In the genomic region with DNA sequence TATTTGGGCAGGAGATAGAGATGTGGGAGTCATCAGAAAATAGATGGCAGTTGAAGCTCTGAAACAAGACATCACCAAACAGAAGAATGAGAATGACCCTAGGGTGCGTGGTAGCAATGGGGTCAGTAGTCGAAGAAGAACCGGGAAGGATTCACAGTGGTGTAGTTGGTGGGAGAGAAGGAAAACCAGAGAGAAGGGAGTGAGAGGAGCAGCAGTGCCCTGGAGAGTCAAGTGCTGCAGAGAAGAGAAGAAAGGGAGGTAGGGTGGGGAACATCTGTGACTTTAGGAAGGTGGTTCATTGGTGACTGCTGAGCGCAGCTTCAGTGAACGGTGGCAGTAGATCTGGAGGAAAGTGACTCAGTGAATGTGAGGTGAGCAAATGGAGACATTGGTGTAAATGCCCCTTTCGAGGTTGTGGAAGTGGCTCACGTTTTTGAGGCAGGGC, we compare ENCODE assay signal across 2 cellular contexts.
TF ChIP-seq lines count a peak whose summit lies in the region.

No MANE protein-coding gene starts in this region.

TF ChIP-seq in liver, 16 proteins besides CTCF, POLR2A, EP300 and RAD21:
- TF ChIP-seq, protein P1, sequence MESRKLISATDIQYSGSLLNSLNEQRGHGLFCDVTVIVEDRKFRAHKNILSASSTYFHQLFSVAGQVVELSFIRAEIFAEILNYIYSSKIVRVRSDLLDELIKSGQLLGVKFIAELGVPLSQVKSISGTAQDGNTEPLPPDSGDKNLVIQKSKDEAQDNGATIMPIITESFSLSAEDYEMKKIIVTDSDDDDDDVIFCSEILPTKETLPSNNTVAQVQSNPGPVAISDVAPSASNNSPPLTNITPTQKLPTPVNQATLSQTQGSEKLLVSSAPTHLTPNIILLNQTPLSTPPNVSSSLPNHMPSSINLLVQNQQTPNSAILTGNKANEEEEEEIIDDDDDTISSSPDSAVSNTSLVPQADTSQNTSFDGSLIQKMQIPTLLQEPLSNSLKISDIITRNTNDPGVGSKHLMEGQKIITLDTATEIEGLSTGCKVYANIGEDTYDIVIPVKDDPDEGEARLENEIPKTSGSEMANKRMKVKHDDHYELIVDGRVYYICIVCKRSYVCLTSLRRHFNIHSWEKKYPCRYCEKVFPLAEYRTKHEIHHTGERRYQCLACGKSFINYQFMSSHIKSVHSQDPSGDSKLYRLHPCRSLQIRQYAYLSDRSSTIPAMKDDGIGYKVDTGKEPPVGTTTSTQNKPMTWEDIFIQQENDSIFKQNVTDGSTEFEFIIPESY (IDR thresholded peaks at IDR 0.05): no peak
- TF ChIP-seq FOXA1 (IDR thresholded peaks at IDR 0.05): no peak
- no peak for TF ChIP-seq TAF1 (conservative IDR thresholded peaks at IDR 0.05)
- no peak for TF ChIP-seq EGR1 (IDR thresholded peaks at IDR 0.05; ENCODE audit: low read depth in 2 of 2)
- TF ChIP-seq GABPA (IDR thresholded peaks at IDR 0.05 in 1 of 2, conservative IDR thresholded peaks at IDR 0.05 in 1 of 2): no peak
- no peak for TF ChIP-seq RXRA (IDR thresholded peaks at IDR 0.05)
- TF ChIP-seq, protein P2, sequence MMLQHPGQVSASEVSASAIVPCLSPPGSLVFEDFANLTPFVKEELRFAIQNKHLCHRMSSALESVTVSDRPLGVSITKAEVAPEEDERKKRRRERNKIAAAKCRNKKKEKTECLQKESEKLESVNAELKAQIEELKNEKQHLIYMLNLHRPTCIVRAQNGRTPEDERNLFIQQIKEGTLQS (IDR thresholded peaks at IDR 0.05): no peak
- TF ChIP-seq FOXA2 (IDR thresholded peaks at IDR 0.05): no peak
- TF ChIP-seq, protein P3, sequence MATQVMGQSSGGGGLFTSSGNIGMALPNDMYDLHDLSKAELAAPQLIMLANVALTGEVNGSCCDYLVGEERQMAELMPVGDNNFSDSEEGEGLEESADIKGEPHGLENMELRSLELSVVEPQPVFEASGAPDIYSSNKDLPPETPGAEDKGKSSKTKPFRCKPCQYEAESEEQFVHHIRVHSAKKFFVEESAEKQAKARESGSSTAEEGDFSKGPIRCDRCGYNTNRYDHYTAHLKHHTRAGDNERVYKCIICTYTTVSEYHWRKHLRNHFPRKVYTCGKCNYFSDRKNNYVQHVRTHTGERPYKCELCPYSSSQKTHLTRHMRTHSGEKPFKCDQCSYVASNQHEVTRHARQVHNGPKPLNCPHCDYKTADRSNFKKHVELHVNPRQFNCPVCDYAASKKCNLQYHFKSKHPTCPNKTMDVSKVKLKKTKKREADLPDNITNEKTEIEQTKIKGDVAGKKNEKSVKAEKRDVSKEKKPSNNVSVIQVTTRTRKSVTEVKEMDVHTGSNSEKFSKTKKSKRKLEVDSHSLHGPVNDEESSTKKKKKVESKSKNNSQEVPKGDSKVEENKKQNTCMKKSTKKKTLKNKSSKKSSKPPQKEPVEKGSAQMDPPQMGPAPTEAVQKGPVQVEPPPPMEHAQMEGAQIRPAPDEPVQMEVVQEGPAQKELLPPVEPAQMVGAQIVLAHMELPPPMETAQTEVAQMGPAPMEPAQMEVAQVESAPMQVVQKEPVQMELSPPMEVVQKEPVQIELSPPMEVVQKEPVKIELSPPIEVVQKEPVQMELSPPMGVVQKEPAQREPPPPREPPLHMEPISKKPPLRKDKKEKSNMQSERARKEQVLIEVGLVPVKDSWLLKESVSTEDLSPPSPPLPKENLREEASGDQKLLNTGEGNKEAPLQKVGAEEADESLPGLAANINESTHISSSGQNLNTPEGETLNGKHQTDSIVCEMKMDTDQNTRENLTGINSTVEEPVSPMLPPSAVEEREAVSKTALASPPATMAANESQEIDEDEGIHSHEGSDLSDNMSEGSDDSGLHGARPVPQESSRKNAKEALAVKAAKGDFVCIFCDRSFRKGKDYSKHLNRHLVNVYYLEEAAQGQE (IDR thresholded peaks at IDR 0.05): no peak
- TF ChIP-seq HNF4A (conservative IDR thresholded peaks at IDR 0.05): no peak
- no peak for TF ChIP-seq YY1 (IDR thresholded peaks at IDR 0.05)
- TF ChIP-seq SP1 (IDR thresholded peaks at IDR 0.05): no peak
- TF ChIP-seq JUND (IDR thresholded peaks at IDR 0.05): no peak
- TF ChIP-seq, protein P4, sequence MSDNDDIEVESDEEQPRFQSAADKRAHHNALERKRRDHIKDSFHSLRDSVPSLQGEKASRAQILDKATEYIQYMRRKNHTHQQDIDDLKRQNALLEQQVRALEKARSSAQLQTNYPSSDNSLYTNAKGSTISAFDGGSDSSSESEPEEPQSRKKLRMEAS (IDR thresholded peaks at IDR 0.05): no peak

TF ChIP-seq in HepG2, 621 proteins besides CTCF, POLR2A, EP300 and RAD21 (continued from another document):
- TF ChIP-seq, protein P5, sequence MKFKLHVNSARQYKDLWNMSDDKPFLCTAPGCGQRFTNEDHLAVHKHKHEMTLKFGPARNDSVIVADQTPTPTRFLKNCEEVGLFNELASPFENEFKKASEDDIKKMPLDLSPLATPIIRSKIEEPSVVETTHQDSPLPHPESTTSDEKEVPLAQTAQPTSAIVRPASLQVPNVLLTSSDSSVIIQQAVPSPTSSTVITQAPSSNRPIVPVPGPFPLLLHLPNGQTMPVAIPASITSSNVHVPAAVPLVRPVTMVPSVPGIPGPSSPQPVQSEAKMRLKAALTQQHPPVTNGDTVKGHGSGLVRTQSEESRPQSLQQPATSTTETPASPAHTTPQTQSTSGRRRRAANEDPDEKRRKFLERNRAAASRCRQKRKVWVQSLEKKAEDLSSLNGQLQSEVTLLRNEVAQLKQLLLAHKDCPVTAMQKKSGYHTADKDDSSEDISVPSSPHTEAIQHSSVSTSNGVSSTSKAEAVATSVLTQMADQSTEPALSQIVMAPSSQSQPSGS (CRISPR knock-in tag; IDR thresholded peaks at IDR 0.05): no peak
- TF ChIP-seq, protein P6, sequence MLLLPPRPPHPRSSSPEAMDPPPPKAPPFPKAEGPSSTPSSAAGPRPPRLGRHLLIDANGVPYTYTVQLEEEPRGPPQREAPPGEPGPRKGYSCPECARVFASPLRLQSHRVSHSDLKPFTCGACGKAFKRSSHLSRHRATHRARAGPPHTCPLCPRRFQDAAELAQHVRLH (CRISPR knock-in tag; IDR thresholded peaks at IDR 0.05; ENCODE audit: borderline replicate concordance, low read depth): no peak
- TF ChIP-seq SIX4 (CRISPR knock-in tag; IDR thresholded peaks at IDR 0.05): no peak
- TF ChIP-seq, protein P7, sequence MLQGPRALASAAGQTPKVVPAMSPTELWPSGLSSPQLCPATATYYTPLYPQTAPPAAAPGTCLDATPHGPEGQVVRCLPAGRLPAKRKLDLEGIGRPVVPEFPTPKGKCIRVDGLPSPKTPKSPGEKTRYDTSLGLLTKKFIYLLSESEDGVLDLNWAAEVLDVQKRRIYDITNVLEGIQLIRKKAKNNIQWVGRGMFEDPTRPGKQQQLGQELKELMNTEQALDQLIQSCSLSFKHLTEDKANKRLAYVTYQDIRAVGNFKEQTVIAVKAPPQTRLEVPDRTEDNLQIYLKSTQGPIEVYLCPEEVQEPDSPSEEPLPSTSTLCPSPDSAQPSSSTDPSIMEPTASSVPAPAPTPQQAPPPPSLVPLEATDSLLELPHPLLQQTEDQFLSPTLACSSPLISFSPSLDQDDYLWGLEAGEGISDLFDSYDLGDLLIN (CRISPR knock-in tag; IDR thresholded peaks at IDR 0.05; ENCODE audit: borderline replicate concordance): no peak
- TF ChIP-seq ZKSCAN8 (CRISPR knock-in tag; IDR thresholded peaks at IDR 0.05; ENCODE audit: borderline replicate concordance): no peak
- TF ChIP-seq, protein P8, sequence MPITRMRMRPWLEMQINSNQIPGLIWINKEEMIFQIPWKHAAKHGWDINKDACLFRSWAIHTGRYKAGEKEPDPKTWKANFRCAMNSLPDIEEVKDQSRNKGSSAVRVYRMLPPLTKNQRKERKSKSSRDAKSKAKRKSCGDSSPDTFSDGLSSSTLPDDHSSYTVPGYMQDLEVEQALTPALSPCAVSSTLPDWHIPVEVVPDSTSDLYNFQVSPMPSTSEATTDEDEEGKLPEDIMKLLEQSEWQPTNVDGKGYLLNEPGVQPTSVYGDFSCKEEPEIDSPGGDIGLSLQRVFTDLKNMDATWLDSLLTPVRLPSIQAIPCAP (CRISPR knock-in tag; IDR thresholded peaks at IDR 0.05; ENCODE audit: low read depth): no peak
- no peak for TF ChIP-seq ZNF282 (IDR thresholded peaks at IDR 0.05; ENCODE audit: partially characterized antibody)
- TF ChIP-seq, protein P9, sequence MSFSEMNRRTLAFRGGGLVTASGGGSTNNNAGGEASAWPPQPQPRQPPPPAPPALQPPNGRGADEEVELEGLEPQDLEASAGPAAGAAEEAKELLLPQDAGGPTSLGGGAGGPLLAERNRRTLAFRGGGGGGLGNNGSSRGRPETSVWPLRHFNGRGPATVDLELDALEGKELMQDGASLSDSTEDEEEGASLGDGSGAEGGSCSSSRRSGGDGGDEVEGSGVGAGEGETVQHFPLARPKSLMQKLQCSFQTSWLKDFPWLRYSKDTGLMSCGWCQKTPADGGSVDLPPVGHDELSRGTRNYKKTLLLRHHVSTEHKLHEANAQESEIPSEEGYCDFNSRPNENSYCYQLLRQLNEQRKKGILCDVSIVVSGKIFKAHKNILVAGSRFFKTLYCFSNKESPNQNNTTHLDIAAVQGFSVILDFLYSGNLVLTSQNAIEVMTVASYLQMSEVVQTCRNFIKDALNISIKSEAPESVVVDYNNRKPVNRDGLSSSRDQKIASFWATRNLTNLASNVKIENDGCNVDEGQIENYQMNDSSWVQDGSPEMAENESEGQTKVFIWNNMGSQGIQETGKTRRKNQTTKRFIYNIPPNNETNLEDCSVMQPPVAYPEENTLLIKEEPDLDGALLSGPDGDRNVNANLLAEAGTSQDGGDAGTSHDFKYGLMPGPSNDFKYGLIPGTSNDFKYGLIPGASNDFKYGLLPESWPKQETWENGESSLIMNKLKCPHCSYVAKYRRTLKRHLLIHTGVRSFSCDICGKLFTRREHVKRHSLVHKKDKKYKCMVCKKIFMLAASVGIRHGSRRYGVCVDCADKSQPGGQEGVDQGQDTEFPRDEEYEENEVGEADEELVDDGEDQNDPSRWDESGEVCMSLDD (CRISPR knock-in tag; IDR thresholded peaks at IDR 0.05; ENCODE audit: borderline replicate concordance): no peak
- no peak for TF ChIP-seq NR2F1 (CRISPR knock-in tag; IDR thresholded peaks at IDR 0.05)
TF ChIP-seq in HepG2: peak in this region for 0.
